ENCODE assay signal across 8 cellular contexts in the genomic region with DNA sequence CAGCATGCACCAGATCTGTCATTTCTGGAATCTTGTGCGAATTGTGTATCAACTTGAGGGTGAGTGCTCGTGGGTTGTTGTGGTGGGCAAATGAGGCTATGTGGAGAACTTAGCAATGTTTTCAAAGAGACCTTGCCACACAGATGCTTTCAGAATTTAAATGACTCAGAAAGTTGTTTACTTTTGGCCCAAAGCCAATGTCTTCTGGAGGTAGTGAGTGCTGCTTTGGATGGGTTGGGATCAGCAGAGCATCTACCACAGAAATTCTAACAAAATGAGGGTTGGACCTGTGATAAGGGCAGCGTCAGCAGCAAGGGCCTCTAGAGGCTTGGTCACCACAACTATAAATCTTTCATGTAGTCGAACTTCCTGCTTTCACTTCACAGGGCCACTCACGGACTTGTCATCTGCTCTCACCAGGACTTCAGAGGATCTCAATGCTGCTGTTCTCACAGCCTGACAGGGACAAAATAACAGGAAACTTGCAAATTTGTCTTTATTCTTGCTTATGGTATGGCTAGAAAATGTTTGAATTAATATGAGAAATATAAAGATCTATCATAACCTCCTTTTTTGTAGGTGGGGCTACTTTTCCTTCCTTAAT.
DNase-seq lines count a peak whose midpoint lies in the region; ATAC-seq, FAIRE-seq and TF ChIP-seq lines count a peak whose summit lies in the region.

No MANE protein-coding gene starts in this region.

- H2BK120ac ChIP-seq in mesenchymal stem cell (ENCODE audit: low read depth, low read length) = no peak overlapping the region

- no peak overlapping the region for H3K4ac ChIP-seq in mesenchymal stem cell (ENCODE audit: low read depth in 1 of 2, low read length in 2 of 2)

- H3K18ac ChIP-seq in mesenchymal stem cell (ENCODE audit: low read depth in 1 of 2, low read length in 2 of 2) = no peak overlapping the region

- no peak overlapping the region for H3K4me3 ChIP-seq in AG09309 (ENCODE audit: control insufficient read depth, low read depth, low read length)
- no peak overlapping the region for H3K4me3 ChIP-seq in mesenchymal stem cell (ENCODE audit: insufficient read depth in 1 of 2, low read depth in 1 of 2, low read length in 2 of 2)

- no peak overlapping the region for H2BK15ac ChIP-seq in mesenchymal stem cell (ENCODE audit: low read depth, poor library complexity, severe bottlenecking)

- peak; percentile 80 for DNase-seq in AG09309 (ENCODE audit: low read depth)
- DNase-seq in GM12891 (ENCODE audit: insufficient read length, low spot score) = peak; percentile 6
- peak; percentile 97 for DNase-seq in HFFc6
- peak; percentile 99 for DNase-seq in M059J (ENCODE audit: low read depth)
- DNase-seq in mesenchymal stem cell = peak; percentile 99
- no peak for DNase-seq in HuH-7 (ENCODE audit: low spot score)
- DNase-seq in NCI-H1694 treated with DMSO at 0.1 percent for 48 hours (lab: John Stamatoyannopoulos, UW) = no peak

- H2BK12ac ChIP-seq in mesenchymal stem cell (ENCODE audit: low read length in 2 of 2) = no peak overlapping the region

- H3K9ac ChIP-seq in mesenchymal stem cell (ENCODE audit: low read length) = no peak overlapping the region

- H4K8ac ChIP-seq in mesenchymal stem cell (ENCODE audit: low read length) = no peak overlapping the region

- H3K4me3 Mint-ChIP-seq in HFFc6 = peak overlapping the region; percentile 79
- peak overlapping the region; percentile 19 for H3K4me3 Mint-ChIP-seq in activated T-helper 17 cell treated with anti-CD3 and anti-CD28 coated beads, Interleukin-2, amount 50 U/mL, for 72 hours

- no peaks in the 10 kb centered on the region for H3K9me3 Mint-ChIP-seq in HFFc6
- H3K9me3 Mint-ChIP-seq in activated T-helper 17 cell treated with anti-CD3 and anti-CD28 coated beads, Interleukin-2, amount 50 U/mL, for 72 hours = no peaks in the 10 kb centered on the region

- 0% methylated on average over 3 of the region's 5 CpGs for WGBS in mesenchymal stem cell

- H3K36me3 Mint-ChIP-seq in HFFc6 (ENCODE audit: low read depth) = no peaks in the 10 kb centered on the region
- H3K36me3 Mint-ChIP-seq in activated T-helper 17 cell treated with anti-CD3 and anti-CD28 coated beads, Interleukin-2, amount 50 U/mL, for 72 hours (ENCODE audit: low read depth) = no peaks in the 10 kb centered on the region

- no peaks in the 10 kb centered on the region for H3K79me1 ChIP-seq in mesenchymal stem cell (replicated peaks; ENCODE audit: low read length, poor library complexity, severe bottlenecking)

- H3K4me2 ChIP-seq in mesenchymal stem cell (ENCODE audit: low read length, poor library complexity, severe bottlenecking) = peak overlapping the region; percentile 13

- no peak overlapping the region for H3K14ac ChIP-seq in mesenchymal stem cell (ENCODE audit: low read length in 2 of 2)

- no peak overlapping the region for H2BK5ac ChIP-seq in mesenchymal stem cell (ENCODE audit: low read depth, low read length, poor library complexity, severe bottlenecking)

- H3K4me1 Mint-ChIP-seq in HFFc6 (ENCODE audit: low read depth) = peaks cover 53% of the 10 kb centered on the region
- peaks cover 4% of the 10 kb centered on the region for H3K4me1 Mint-ChIP-seq in activated T-helper 17 cell treated with anti-CD3 and anti-CD28 coated beads, Interleukin-2, amount 50 U/mL, for 72 hours

- no peaks in the 10 kb centered on the region for H3K9me3 ChIP-seq in mesenchymal stem cell (ENCODE audit: control insufficient read depth, low read length)

- H3K27me3 ChIP-seq in mesenchymal stem cell (ENCODE audit: control insufficient read depth in 1 of 2, insufficient read depth in 1 of 2, low read length in 2 of 2) = peaks cover 0 to 9% of the 10 kb centered on the region in 2 experiments

- H4K91ac ChIP-seq in mesenchymal stem cell (ENCODE audit: low read length) = no peak overlapping the region

- no peak overlapping the region for H3K23ac ChIP-seq in mesenchymal stem cell (ENCODE audit: low read length in 2 of 2)

- no peaks in the 10 kb centered on the region; the same call in none of the 2 replicates for H3K27me3 Mint-ChIP-seq in HFFc6 (ENCODE audit: insufficient read depth)
- peaks cover 6% of the 10 kb centered on the region for H3K27me3 Mint-ChIP-seq in activated T-helper 17 cell treated with anti-CD3 and anti-CD28 coated beads, Interleukin-2, amount 50 U/mL, for 72 hours

- TF ChIP-seq POLR2A in GM12891 (IDR thresholded peaks at IDR 0.05; ENCODE audit: low read depth, low read length) = no peak

- ATAC-seq in activated T-helper 17 cell treated with anti-CD3 and anti-CD28 coated beads, Interleukin-2, amount 50 U/mL, for 72 hours (replicated peaks) = peak; percentile 81

- TF ChIP-seq CTCF in AG09309 (IDR thresholded peaks at IDR 0.05; ENCODE audit: control insufficient read depth, insufficient read depth, low read depth, low read length, missing control alignments) (no peak), HFFc6 (IDR thresholded peaks at IDR 0.05) (no peak)

- no peaks in the 10 kb centered on the region for H3K36me3 ChIP-seq in mesenchymal stem cell (ENCODE audit: control insufficient read depth in 1 of 2, insufficient read depth in 2 of 2, low read depth in 1 of 2, low read length in 2 of 2)

- no peak overlapping the region for H2AFZ ChIP-seq in mesenchymal stem cell (ENCODE audit: low read depth, low read length)

- peaks cover 11% of the 10 kb centered on the region for H3K4me1 ChIP-seq in mesenchymal stem cell (ENCODE audit: control insufficient read depth, insufficient read depth, low read depth, low read length)

- peak overlapping the region; percentile 73 for H2AK5ac ChIP-seq in mesenchymal stem cell (ENCODE audit: low read length, severe bottlenecking)

- H3K27ac Mint-ChIP-seq in HFFc6 = peak overlapping the region; percentile 80
- H3K27ac Mint-ChIP-seq in activated T-helper 17 cell treated with anti-CD3 and anti-CD28 coated beads, Interleukin-2, amount 50 U/mL, for 72 hours = no peak overlapping the region

- FAIRE-seq in GM12891 (lab: Jason Lieb, UNC) = no peak

- H3K27ac ChIP-seq in mesenchymal stem cell (ENCODE audit: low read length, poor library complexity, severe bottlenecking) = peak overlapping the region; percentile 22

TF ChIP-seq in GM12891, 5 proteins besides CTCF, POLR2A, EP300 and RAD21:
- TF ChIP-seq POU2F2 (IDR thresholded peaks at IDR 0.05; ENCODE audit: low read depth, low read length) (0 out of 2 replicates have a peak, but pooled peaks have one; percentile 41), SPI1 (IDR thresholded peaks at IDR 0.05; ENCODE audit: low read depth, low read length) (no peak)

Comparison
In these comparisons a context has a peak if more than half of its experiments do, and no peak if none do; other contexts are left out.
1. DNase-seq: peak in AG09309 (single experiment), GM12891 (single experiment), HFFc6 (single experiment), M059J (single experiment) and mesenchymal stem cell (single experiment); none in HuH-7 (single experiment) and NCI-H1694 treated with DMSO at 0.1 percent for 48 hours (single experiment).